In genomic region chr1:151762941-151763921, GRCh38 we compare ENCODE assay signal across 1 cellular context.
TF ChIP-seq lines count a peak whose summit lies in the region.

Gene MRPL9, minus strand, starts transcription at chr1:151763496. Its CDS starts 17 bp downstream, at chr1:151763479.

TF ChIP-seq in GM12878, 131 proteins besides CTCF, POLR2A, EP300 and RAD21 (continued from another document):
- TF ChIP-seq, protein P1, sequence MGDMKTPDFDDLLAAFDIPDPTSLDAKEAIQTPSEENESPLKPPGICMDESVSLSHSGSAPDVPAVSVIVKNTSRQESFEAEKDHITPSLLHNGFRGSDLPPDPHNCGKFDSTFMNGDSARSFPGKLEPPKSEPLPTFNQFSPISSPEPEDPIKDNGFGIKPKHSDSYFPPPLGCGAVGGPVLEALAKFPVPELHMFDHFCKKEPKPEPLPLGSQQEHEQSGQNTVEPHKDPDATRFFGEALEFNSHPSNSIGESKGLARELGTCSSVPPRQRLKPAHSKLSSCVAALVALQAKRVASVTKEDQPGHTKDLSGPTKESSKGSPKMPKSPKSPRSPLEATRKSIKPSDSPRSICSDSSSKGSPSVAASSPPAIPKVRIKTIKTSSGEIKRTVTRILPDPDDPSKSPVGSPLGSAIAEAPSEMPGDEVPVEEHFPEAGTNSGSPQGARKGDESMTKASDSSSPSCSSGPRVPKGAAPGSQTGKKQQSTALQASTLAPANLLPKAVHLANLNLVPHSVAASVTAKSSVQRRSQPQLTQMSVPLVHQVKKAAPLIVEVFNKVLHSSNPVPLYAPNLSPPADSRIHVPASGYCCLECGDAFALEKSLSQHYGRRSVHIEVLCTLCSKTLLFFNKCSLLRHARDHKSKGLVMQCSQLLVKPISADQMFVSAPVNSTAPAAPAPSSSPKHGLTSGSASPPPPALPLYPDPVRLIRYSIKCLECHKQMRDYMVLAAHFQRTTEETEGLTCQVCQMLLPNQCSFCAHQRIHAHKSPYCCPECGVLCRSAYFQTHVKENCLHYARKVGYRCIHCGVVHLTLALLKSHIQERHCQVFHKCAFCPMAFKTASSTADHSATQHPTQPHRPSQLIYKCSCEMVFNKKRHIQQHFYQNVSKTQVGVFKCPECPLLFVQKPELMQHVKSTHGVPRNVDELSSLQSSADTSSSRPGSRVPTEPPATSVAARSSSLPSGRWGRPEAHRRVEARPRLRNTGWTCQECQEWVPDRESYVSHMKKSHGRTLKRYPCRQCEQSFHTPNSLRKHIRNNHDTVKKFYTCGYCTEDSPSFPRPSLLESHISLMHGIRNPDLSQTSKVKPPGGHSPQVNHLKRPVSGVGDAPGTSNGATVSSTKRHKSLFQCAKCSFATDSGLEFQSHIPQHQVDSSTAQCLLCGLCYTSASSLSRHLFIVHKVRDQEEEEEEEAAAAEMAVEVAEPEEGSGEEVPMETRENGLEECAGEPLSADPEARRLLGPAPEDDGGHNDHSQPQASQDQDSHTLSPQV (IDR thresholded peaks at IDR 0.05) = peak; percentile 87; the same call in 1 of the 2 replicates
- TF ChIP-seq, protein P2, sequence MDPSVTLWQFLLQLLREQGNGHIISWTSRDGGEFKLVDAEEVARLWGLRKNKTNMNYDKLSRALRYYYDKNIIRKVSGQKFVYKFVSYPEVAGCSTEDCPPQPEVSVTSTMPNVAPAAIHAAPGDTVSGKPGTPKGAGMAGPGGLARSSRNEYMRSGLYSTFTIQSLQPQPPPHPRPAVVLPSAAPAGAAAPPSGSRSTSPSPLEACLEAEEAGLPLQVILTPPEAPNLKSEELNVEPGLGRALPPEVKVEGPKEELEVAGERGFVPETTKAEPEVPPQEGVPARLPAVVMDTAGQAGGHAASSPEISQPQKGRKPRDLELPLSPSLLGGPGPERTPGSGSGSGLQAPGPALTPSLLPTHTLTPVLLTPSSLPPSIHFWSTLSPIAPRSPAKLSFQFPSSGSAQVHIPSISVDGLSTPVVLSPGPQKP (IDR thresholded peaks at IDR 0.05; ENCODE audit: low read depth, low read length) = 0 out of 2 replicates have a peak, but pooled peaks have one; percentile 27
- TF ChIP-seq NRF1 (conservative IDR thresholded peaks at IDR 0.05; ENCODE audit: low read depth, low read length) (no peak), YBX1 (IDR thresholded peaks at IDR 0.05) (no peak), FOXM1 (IDR thresholded peaks at IDR 0.05; ENCODE audit: low read depth, low read length) (no peak), RAD51 (IDR thresholded peaks at IDR 0.05) (0 out of 2 replicates have a peak, but pooled peaks have one; percentile 14), ZSCAN29 (IDR thresholded peaks at IDR 0.05) (no peak), CREB1 (IDR thresholded peaks at IDR 0.05; ENCODE audit: low read depth) (peak; percentile 81; the same call in 1 of the 2 replicates), BCL3 (IDR thresholded peaks at IDR 0.05; ENCODE audit: borderline replicate concordance, insufficient read depth, low read depth, low read length, poor library complexity, severe bottlenecking) (no peak), PRDM15 (CRISPR knock-in tag; IDR thresholded peaks at IDR 0.05) (no peak), NR2C2 (IDR thresholded peaks at IDR 0.05; ENCODE audit: borderline replicate concordance, control insufficient read depth, insufficient read length, low read depth) (no peak), KLF5 (IDR thresholded peaks at IDR 0.05; ENCODE audit: partially characterized antibody) (peak; percentile 68), SMAD5 (IDR thresholded peaks at IDR 0.05; ENCODE audit: low read depth) (peak; percentile 66), NR2F1 (conservative IDR thresholded peaks at IDR 0.05) (0 out of 2 replicates have a peak, but pooled peaks have one; percentile 36), BMI1 (IDR thresholded peaks at IDR 0.05; ENCODE audit: borderline replicate concordance) (no peak), SMAD1 (IDR thresholded peaks at IDR 0.05; ENCODE audit: low read depth, partially characterized antibody) (peak; percentile 51), MTA2 (IDR thresholded peaks at IDR 0.05; ENCODE audit: low read depth) (no peak), NFYA (IDR thresholded peaks at IDR 0.05; ENCODE audit: borderline replicate concordance, low read depth, low read length) (no peak), SUZ12 (IDR thresholded peaks at IDR 0.05; ENCODE audit: unreplicated experiment) (no peak), BCL11A (IDR thresholded peaks at IDR 0.05; ENCODE audit: low read depth, low read length) (no peak), SMC3 (IDR thresholded peaks at IDR 0.05; ENCODE audit: borderline replicate concordance, low read length) (0 out of 2 replicates have a peak, but pooled peaks have one; percentile 6), SIX5 (IDR thresholded peaks at IDR 0.05; ENCODE audit: low read depth, low read length, severe bottlenecking) (peak; percentile 69), POLR2AphosphoS5 (IDR thresholded peaks at IDR 0.05; ENCODE audit: low read length) (peak; percentile 85)
- TF ChIP-seq, protein P3, sequence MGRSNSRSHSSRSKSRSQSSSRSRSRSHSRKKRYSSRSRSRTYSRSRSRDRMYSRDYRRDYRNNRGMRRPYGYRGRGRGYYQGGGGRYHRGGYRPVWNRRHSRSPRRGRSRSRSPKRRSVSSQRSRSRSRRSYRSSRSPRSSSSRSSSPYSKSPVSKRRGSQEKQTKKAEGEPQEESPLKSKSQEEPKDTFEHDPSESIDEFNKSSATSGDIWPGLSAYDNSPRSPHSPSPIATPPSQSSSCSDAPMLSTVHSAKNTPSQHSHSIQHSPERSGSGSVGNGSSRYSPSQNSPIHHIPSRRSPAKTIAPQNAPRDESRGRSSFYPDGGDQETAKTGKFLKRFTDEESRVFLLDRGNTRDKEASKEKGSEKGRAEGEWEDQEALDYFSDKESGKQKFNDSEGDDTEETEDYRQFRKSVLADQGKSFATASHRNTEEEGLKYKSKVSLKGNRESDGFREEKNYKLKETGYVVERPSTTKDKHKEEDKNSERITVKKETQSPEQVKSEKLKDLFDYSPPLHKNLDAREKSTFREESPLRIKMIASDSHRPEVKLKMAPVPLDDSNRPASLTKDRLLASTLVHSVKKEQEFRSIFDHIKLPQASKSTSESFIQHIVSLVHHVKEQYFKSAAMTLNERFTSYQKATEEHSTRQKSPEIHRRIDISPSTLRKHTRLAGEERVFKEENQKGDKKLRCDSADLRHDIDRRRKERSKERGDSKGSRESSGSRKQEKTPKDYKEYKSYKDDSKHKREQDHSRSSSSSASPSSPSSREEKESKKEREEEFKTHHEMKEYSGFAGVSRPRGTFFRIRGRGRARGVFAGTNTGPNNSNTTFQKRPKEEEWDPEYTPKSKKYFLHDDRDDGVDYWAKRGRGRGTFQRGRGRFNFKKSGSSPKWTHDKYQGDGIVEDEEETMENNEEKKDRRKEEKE (IDR thresholded peaks at IDR 0.05) = no peak
- TF ChIP-seq, protein P4, sequence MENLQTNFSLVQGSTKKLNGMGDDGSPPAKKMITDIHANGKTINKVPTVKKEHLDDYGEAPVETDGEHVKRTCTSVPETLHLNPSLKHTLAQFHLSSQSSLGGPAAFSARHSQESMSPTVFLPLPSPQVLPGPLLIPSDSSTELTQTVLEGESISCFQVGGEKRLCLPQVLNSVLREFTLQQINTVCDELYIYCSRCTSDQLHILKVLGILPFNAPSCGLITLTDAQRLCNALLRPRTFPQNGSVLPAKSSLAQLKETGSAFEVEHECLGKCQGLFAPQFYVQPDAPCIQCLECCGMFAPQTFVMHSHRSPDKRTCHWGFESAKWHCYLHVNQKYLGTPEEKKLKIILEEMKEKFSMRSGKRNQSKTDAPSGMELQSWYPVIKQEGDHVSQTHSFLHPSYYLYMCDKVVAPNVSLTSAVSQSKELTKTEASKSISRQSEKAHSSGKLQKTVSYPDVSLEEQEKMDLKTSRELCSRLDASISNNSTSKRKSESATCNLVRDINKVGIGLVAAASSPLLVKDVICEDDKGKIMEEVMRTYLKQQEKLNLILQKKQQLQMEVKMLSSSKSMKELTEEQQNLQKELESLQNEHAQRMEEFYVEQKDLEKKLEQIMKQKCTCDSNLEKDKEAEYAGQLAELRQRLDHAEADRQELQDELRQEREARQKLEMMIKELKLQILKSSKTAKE (IDR thresholded peaks at IDR 0.05; ENCODE audit: low read depth, poor library complexity, severe bottlenecking) = no peak
